9 cellular contexts compared by ENCODE assay signal in the genomic region with DNA sequence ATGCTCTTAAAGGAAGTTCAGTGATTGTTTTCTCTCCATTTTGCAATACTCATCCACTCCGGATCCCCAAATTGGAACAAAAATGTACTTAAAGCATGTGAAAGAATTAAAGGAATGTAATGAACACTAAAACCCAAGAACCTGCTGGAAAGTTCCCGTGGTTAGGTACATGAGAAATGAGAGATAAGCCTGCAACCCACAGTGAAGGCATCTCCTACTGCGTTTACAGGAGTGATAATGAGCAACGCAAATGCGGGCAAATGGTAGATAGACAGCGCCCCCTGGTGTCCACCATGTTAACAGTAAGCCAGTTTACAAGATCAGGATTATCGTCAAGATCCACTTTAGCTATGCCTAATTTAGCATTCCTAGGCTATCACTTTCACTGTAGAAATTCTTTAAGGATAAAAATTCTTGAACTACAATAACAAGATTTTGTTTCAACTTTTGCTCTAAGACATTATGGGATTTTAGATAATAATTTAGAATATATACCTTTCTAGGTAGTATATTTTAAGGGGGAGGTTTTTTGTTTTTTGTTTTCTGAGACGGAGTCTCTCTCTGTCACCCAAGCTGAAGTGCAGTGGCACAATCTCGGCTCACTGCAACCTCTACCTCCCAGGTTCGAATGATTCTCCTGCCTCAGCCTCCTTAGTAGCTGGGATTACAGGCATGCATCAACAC. TPM values are rescaled to one million over a fixed set of nuclear protein-coding genes. Genes with fewer than 3 reads are reported as not detected.
A peak's percentile ranks its signal among the peaks of the same experiment; 100 is the strongest.
DNase-seq lines count a peak whose midpoint lies in the region; ATAC-seq, FAIRE-seq and TF ChIP-seq lines count a peak whose summit lies in the region.
"Had no signal": no experiment of that assay in that cellular context is flagged by ENCODE, and none has a peak within 500 bp of the region (broad histone marks: within the 10 kb centered on the region; RNA-seq: fewer than 3 reads in every experiment).

No MANE protein-coding gene starts in this region.

- peak; percentile 66 for ATAC-seq in GM21717 (IDR thresholded peaks at IDR 0.05; ENCODE audit: unreplicated experiment)

- H3K27me3 ChIP-seq in CD8-positive, alpha-beta memory T cell (ENCODE audit: insufficient read depth, low read length, poor library complexity, severe bottlenecking), result no peaks in the 10 kb centered on the region
- H3K27me3 ChIP-seq in SJSA1 (replicated peaks) (no peaks in the 10 kb centered on the region), thyroid gland (no peaks in the 10 kb centered on the region)

- H3K27me3 Mint-ChIP-seq in CD8-positive, alpha-beta memory T cell, result no peaks in the 10 kb centered on the region
- no peaks in the 10 kb centered on the region for H3K27me3 Mint-ChIP-seq in osteocyte (ENCODE audit: unreplicated experiment)
- H3K27me3 Mint-ChIP-seq: IgD-negative memory B cell had no signal

- FAIRE-seq in frontal cortex (lab: Jason Lieb, UNC), result peak; percentile 80

- DNase-seq in CD8-positive, alpha-beta memory T cell, result peak; percentile 67 to 86 (median 77)
- DNase-seq in NB4 (ENCODE audit: low read depth), result peak; percentile 88
- peak; percentile 35 to 69 for DNase-seq in SJSA1 (ENCODE audit: low read depth in 1 of 2, low spot score in 2 of 2)
- peak; percentile 81 for DNase-seq in activated gamma-delta T cell treated with anti-CD3 and anti-CD28 coated beads, Interleukin-2, amount 50 U/mL, for 16 hours (ENCODE audit: low read depth)
- DNase-seq in frontal cortex (ENCODE audit: low spot score in 2 of 2), result peak; percentile 39 to 61
- DNase-seq in osteocyte (ENCODE audit: extremely low spot score, unreplicated experiment), result peak; percentile 92
- DNase-seq in thyroid gland, result peak; percentile 89 to 94

- peak overlapping the region in 1 of 8 donors; percentile 70 for H3K27ac Mint-ChIP-seq in CD8-positive, alpha-beta memory T cell
- no peak overlapping the region for H3K27ac Mint-ChIP-seq in osteocyte (ENCODE audit: unreplicated experiment)
- H3K27ac Mint-ChIP-seq: IgD-negative memory B cell had no signal

- no peak overlapping the region for H3K4me3 Mint-ChIP-seq in CD8-positive, alpha-beta memory T cell
- no peak overlapping the region for H3K4me3 Mint-ChIP-seq in osteocyte (ENCODE audit: unreplicated experiment)
- H3K4me3 Mint-ChIP-seq: IgD-negative memory B cell had no signal

- H3K9me3 ChIP-seq in CD8-positive, alpha-beta memory T cell (ENCODE audit: low read length), result no peaks in the 10 kb centered on the region
- H3K9me3 ChIP-seq in SJSA1 (replicated peaks) (no peaks in the 10 kb centered on the region), thyroid gland (no peaks in the 10 kb centered on the region)

- H3K36me3 Mint-ChIP-seq in CD8-positive, alpha-beta memory T cell, result peaks cover 4 to 73% (median 12%) of the 10 kb centered on the region in 3 donors
- H3K36me3 Mint-ChIP-seq in osteocyte (ENCODE audit: unreplicated experiment), result peaks cover 19% of the 10 kb centered on the region
- H3K36me3 Mint-ChIP-seq: IgD-negative memory B cell had no signal

- H3K4me1 ChIP-seq in CD8-positive, alpha-beta memory T cell (ENCODE audit: insufficient read depth, low read length), result peaks cover 4% of the 10 kb centered on the region
- no peaks in the 10 kb centered on the region; the same call in 1 of the 2 replicates for H3K4me1 ChIP-seq in SJSA1 (replicated peaks)
- peaks cover 0 to 6% of the 10 kb centered on the region in 2 donors for H3K4me1 ChIP-seq in thyroid gland

- H3K4me3 ChIP-seq in CD8-positive, alpha-beta memory T cell (ENCODE audit: low read length), result no peak overlapping the region
- H3K4me3 ChIP-seq in NB4 (ENCODE audit: low read depth, low read length) (no peak overlapping the region), SJSA1 (no peak overlapping the region), thyroid gland (replicated peaks in 1 of 3) (no peak overlapping the region)

- peak; percentile 83 for TF ChIP-seq CTCF in NB4 (IDR thresholded peaks at IDR 0.05; ENCODE audit: low read depth, low read length)
- TF ChIP-seq CTCF in osteocyte (IDR thresholded peaks at IDR 0.05), result peak; percentile 92
- peak; percentile 75 to 93 (median 84) for TF ChIP-seq CTCF in thyroid gland (IDR thresholded peaks at IDR 0.05)

- TF ChIP-seq POLR2A in NB4 (IDR thresholded peaks at IDR 0.05; ENCODE audit: extremely low read depth, insufficient read length) (no peak), thyroid gland (IDR thresholded peaks at IDR 0.05) (no peak)

- CTCF ChIA-PET in CD8-positive, alpha-beta memory T cell (lab: Charles Lee), result interaction anchor here (0.6 to 2.6 kb wide), 15 partner anchors 15 to 279 kb away, joined by 3 to 10 read pairs (median 4); a partner anchor contains a TSS

- intact Hi-C loops in thyroid gland (cut with DNase I), result loop anchor here (10.0 kb wide), 1 partner anchor 277 kb away; no protein-coding TSS in a partner anchor

- WGBS in thyroid gland, 2 donors, result 25 to 26% methylated on average over 10 of the region's 10 CpGs

- H3K4me1 Mint-ChIP-seq in CD8-positive, alpha-beta memory T cell, result peaks cover 3 to 7% (median 7%) of the 10 kb centered on the region in 3 donors
- peaks cover 19% of the 10 kb centered on the region for H3K4me1 Mint-ChIP-seq in osteocyte (ENCODE audit: unreplicated experiment)

- H3K9me3 Mint-ChIP-seq in CD8-positive, alpha-beta memory T cell, result no peaks in the 10 kb centered on the region
- no peaks in the 10 kb centered on the region for H3K9me3 Mint-ChIP-seq in osteocyte (ENCODE audit: unreplicated experiment)
- H3K9me3 Mint-ChIP-seq: IgD-negative memory B cell had no signal

- POLR2A ChIA-PET in CD8-positive, alpha-beta memory T cell (lab: Charles Lee), result no interaction called here

- H3K27ac ChIP-seq in CD8-positive, alpha-beta memory T cell (ENCODE audit: low read depth, low read length), result no peak overlapping the region
- H3K27ac ChIP-seq in SJSA1 (no peak overlapping the region), thyroid gland (peak overlapping the region in 2 of 3 donors; percentile 17 to 21)

- H3K36me3 ChIP-seq in CD8-positive, alpha-beta memory T cell (ENCODE audit: insufficient read depth, low read length), result peaks cover 5% of the 10 kb centered on the region
- H3K36me3 ChIP-seq in SJSA1 (peaks cover 9% of the 10 kb centered on the region; the same call in 1 of the 2 replicates), thyroid gland (peaks cover 2 to 9% of the 10 kb centered on the region in 2 donors)

RNA-seq across cellular contexts. Expression of a gene that starts 29.9 kb away (rescaled TPM):
- 10 to 100 TPM; 37.4 to 38.0 TPM for total RNA-seq in CD8-positive, alpha-beta memory T cell
- 16.7 TPM for polyA plus RNA-seq in CD8-positive, alpha-beta memory T cell
- total RNA-seq in SJSA1 (2014; rRNA removed; shearing (Covaris generic)), result 22.9 and 24.9 TPM in 2 replicates
- total RNA-seq in frontal cortex (83.2 TPM), osteocyte (34.1 and 41.7 TPM in 2 replicates), thyroid gland (10 to 100 TPM; 35.3 to 44.9 (median 36.6) TPM)

RNA-seq across cellular contexts. Expression of a gene that starts 37.5 kb away (rescaled TPM):
- total RNA-seq in CD8-positive, alpha-beta memory T cell, result 10 to 100 TPM; 11.6 to 12.7 TPM
- polyA plus RNA-seq in CD8-positive, alpha-beta memory T cell, result 6.4 TPM
- total RNA-seq in SJSA1 (2014; rRNA removed; shearing (Covaris generic)), result 2.5 and 3.7 TPM in 2 replicates
- total RNA-seq in frontal cortex, result 10.2 TPM
- total RNA-seq in osteocyte, result 1.9 and 2.5 TPM in 2 replicates
- 1 to 10 TPM; 1.8 to 3.0 (median 2.8) TPM for total RNA-seq in thyroid gland

RNA-seq across cellular contexts. Expression of a gene that starts 37.8 kb away (rescaled TPM):
- 10 to 100 TPM; 36.7 to 44.3 TPM for total RNA-seq in CD8-positive, alpha-beta memory T cell
- 24.7 TPM for polyA plus RNA-seq in CD8-positive, alpha-beta memory T cell
- total RNA-seq in SJSA1 (2014; rRNA removed; shearing (Covaris generic)), result 1.7 and 8.6 TPM in 2 replicates
- total RNA-seq in frontal cortex, result 15.1 TPM
- total RNA-seq in osteocyte, result 12.5 and 17.2 TPM in 2 replicates
- total RNA-seq in thyroid gland, result 10 to 100 TPM; 24.7 to 47.1 (median 38.0) TPM

Comparison
In these comparisons a context has a peak if more than half of its experiments do, and no peak if none do; other contexts are left out.
1. H3K27ac ChIP-seq: peak in thyroid gland (2 of 3); none in CD8-positive, alpha-beta memory T cell (single experiment) and SJSA1 (single experiment).
2. Peak in every context shown above with its lines, with median percentiles within 50 percentile points of each other: DNase-seq and CTCF ChIP-seq.